Comparison of ENCODE assay signal across 1 cellular context in the genomic region with DNA sequence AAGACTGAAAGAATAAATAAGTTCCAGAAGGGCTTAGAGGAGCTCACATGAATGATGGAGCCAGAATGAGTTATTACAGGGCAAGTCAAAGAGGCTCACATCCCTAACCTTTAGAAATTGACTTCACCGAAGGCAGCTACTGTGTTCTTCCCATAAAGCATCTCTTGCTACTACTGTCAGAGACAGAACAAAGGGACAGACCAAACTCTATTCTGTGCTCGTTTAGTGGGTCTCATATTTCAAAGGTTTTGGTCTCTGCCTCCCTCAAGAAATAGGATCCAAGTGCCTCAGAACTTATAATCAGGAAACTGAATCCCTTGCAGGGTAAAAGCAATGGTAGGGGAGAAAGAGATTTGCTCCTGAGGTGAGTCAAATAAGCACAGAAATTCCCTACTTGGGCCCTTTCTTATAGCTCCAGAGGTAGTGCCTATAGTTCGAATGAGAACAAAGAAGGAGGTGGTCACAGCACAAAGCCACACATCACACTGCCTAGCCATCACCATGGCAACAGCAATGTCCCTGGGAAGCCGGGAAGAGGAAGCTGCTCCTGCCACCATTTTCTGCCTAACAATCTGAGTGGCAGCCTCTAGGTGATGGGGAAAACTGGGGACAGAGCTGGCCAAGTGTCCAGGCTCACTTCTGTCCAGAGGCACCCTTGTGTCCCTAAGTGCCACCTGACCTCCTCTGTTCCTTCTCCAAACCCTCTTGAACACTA.
TF ChIP-seq lines count a peak whose summit lies in the region.

No MANE protein-coding gene starts in this region.

TF ChIP-seq in K562, 482 proteins besides CTCF, POLR2A, EP300 and RAD21:
- TF ChIP-seq RFX1 (IDR thresholded peaks at IDR 0.05), result peak; percentile 73
- no peak for TF ChIP-seq GTF2F1 (IDR thresholded peaks at IDR 0.05; ENCODE audit: low read depth, low read length)
